In genomic region chr3:160485931-160486330, GRCh38 we compare ENCODE assay signal across 9 cellular contexts. TPM values are rescaled to one million over a fixed set of nuclear protein-coding genes. Genes with fewer than 3 reads are reported as not detected.
DNase-seq lines count a peak whose midpoint lies in the region; ATAC-seq, FAIRE-seq and TF ChIP-seq lines count a peak whose summit lies in the region.
"Had no signal": no experiment of that assay in that cellular context is flagged by ENCODE, and none has a peak within 500 bp of the region (broad histone marks: within the 10 kb centered on the region; RNA-seq: fewer than 3 reads in every experiment).

No MANE protein-coding gene starts in this region.

- H3K4me1 Mint-ChIP-seq in osteocyte (ENCODE audit: unreplicated experiment) (peaks cover 22% of the 10 kb centered on the region), nephron progenitor cell (peaks cover 40% of the 10 kb centered on the region)

- H3K27ac ChIP-seq in K562 (ENCODE audit: extremely low read depth, low read depth, low read length), result no peak overlapping the region
- H3K27ac ChIP-seq in Peyer's patch, result no peak overlapping the region

- H3K27ac Mint-ChIP-seq in osteocyte (ENCODE audit: unreplicated experiment) (peak overlapping the region; percentile 37), nephron progenitor cell (no peak overlapping the region)

- no peaks in the 10 kb centered on the region for H4K20me1 ChIP-seq in K562 (replicated peaks; ENCODE audit: control insufficient read depth, insufficient read depth, low read length)

- H3K4me3 Mint-ChIP-seq in osteocyte (ENCODE audit: unreplicated experiment), result no peak overlapping the region
- H3K4me3 Mint-ChIP-seq in nephron progenitor cell, result no peak overlapping the region

- H3K27me3 Mint-ChIP-seq in osteocyte (ENCODE audit: unreplicated experiment) (no peaks in the 10 kb centered on the region), nephron progenitor cell (ENCODE audit: low read depth, poor library complexity) (peaks cover under 1% of the 10 kb centered on the region)

- H3K4me1 ChIP-seq in K562 (replicated peaks in 1 of 2; ENCODE audit: control insufficient read depth in 2 of 2, insufficient read depth in 2 of 2, low read length in 2 of 2) (no peaks in the 10 kb centered on the region), Peyer's patch (no peaks in the 10 kb centered on the region)

- no peaks in the 10 kb centered on the region for H3K9me1 ChIP-seq in K562 (ENCODE audit: control insufficient read depth, insufficient read depth, low read length)

- POLR2A ChIA-PET in K562 (lab: Yijun Ruan, JAX), result no interaction called here

- intact Hi-C loops in K562 (cut with micrococcal nuclease), result loop anchor here (1.0 to 10.0 kb wide), 4 partner anchors 39 to 451 kb away; partner anchors contain the start of gene TRIM59

- DNase-seq in DMS114 treated with DMSO at 0.1 percent for 48 hours (lab: John Stamatoyannopoulos, UW; ENCODE audit: unreplicated experiment), result peak; percentile 39
- DNase-seq in K562 (ENCODE audit: extremely low read depth in 1 of 4, low spot score in 3 of 4), result no peak
- DNase-seq in osteocyte (ENCODE audit: extremely low spot score, unreplicated experiment), result no peak
- no peak for DNase-seq in nephron progenitor cell
- no peak for DNase-seq in Peyer's patch
- no peak for DNase-seq in D721Med (ENCODE audit: insufficient read length, low spot score)
- DNase-seq: NCI-H2029 treated with DMSO at 0.1 percent for 48 hours had no signal

- H3K9ac ChIP-seq in K562 (ENCODE audit: insufficient read depth in 1 of 2, low read depth in 2 of 2, low read length in 2 of 2), result no peak overlapping the region

- in situ Hi-C loops in K562 (cut with MboI), result loop anchor here (10.0 kb wide), 2 partner anchors 331 to 451 kb away; no protein-coding TSS in a partner anchor

- no peak overlapping the region for H3K4me2 ChIP-seq in K562 (ENCODE audit: insufficient read depth, low read length)

- H3K4me3 ChIP-seq in K562, result no peak overlapping the region
- peak overlapping the region in 2 of 4 donors; percentile 27 to 36 for H3K4me3 ChIP-seq in Peyer's patch

- H3K9me3 ChIP-seq in K562 (replicated peaks; ENCODE audit: control insufficient read depth, insufficient read depth, low read depth, low read length), result no peaks in the 10 kb centered on the region
- H3K9me3 ChIP-seq in Peyer's patch, result no peaks in the 10 kb centered on the region

- TF ChIP-seq EP300 in K562 (IDR thresholded peaks at IDR 0.05; ENCODE audit: low read length), result no peak

- no peak for TF ChIP-seq RAD21 in K562 (CRISPR knock-in tag; conservative IDR thresholded peaks at IDR 0.05 in 1 of 2, IDR thresholded peaks at IDR 0.05 in 1 of 2)

- no peaks in the 10 kb centered on the region for H3K9me3 Mint-ChIP-seq in osteocyte (ENCODE audit: unreplicated experiment)
- no peaks in the 10 kb centered on the region for H3K9me3 Mint-ChIP-seq in nephron progenitor cell

- H3K27me3 ChIP-seq in K562 (ENCODE audit: control insufficient read depth in 2 of 2, insufficient read depth in 2 of 2, low read length in 2 of 2) (no peaks in the 10 kb centered on the region), Peyer's patch (no peaks in the 10 kb centered on the region)

- TF ChIP-seq POLR2A in K562 (conservative IDR thresholded peaks at IDR 0.05) (no peak), Peyer's patch (IDR thresholded peaks at IDR 0.05) (no peak)

- WGBS in K562 (ENCODE audit: insufficient coverage, low coverage, missing lambda C conversion rate), result 27% methylated on average over 5 of the region's 5 CpGs

- no TSS peak for BruUV-seq in K562 (replicated peaks; lab: Mats Ljungman, UMichigan)

- no peaks in the 10 kb centered on the region for H3K36me3 Mint-ChIP-seq in osteocyte (ENCODE audit: unreplicated experiment)
- H3K36me3 Mint-ChIP-seq in nephron progenitor cell (ENCODE audit: low read depth), result no peaks in the 10 kb centered on the region

- peak overlapping the region; percentile 18; the same call in 1 of the 2 replicates for H2AFZ ChIP-seq in K562 (ENCODE audit: low read depth, low read length)

- ATAC-seq in HG02588 (IDR thresholded peaks at IDR 0.05; ENCODE audit: unreplicated experiment) (peak; percentile 41), K562 (peak; percentile 53)

- TF ChIP-seq CTCF in K562 (IDR thresholded peaks at IDR 0.05 in 2 of 3, conservative IDR thresholded peaks at IDR 0.05 in 1 of 3; ENCODE audit: insufficient read depth in 2 of 3, low read depth in 1 of 3, low read length in 3 of 3), result no peak
- no peak for TF ChIP-seq CTCF in osteocyte (IDR thresholded peaks at IDR 0.05)
- TF ChIP-seq CTCF in nephron progenitor cell (IDR thresholded peaks at IDR 0.05), result no peak
- no peak for TF ChIP-seq CTCF in Peyer's patch (IDR thresholded peaks at IDR 0.05)
- TF ChIP-seq CTCF in D721Med (IDR thresholded peaks at IDR 0.05; ENCODE audit: insufficient read depth, missing control alignments), result no peak

- FAIRE-seq in K562 (lab: Jason Lieb, UNC) (no peak), D721Med (lab: Jason Lieb, UNC) (no peak)
- FAIRE-seq: keratinocyte had no signal

- H3K36me3 ChIP-seq in K562 (ENCODE audit: control insufficient read depth, insufficient read depth, low read length) (no peaks in the 10 kb centered on the region), Peyer's patch (no peaks in the 10 kb centered on the region)

- CTCF ChIA-PET in K562 (lab: Yijun Ruan, JAX; ENCODE audit: low intra/inter-chr PET ratio), result interaction anchor here (1.4 kb wide), 1 partner anchor 601 kb away, joined by 4 read pairs; no protein-coding TSS in a partner anchor

- H3K79me2 ChIP-seq in K562 (ENCODE audit: control insufficient read depth, insufficient read depth, low read length), result no peaks in the 10 kb centered on the region

TF ChIP-seq in K562, 482 proteins besides CTCF, POLR2A, EP300 and RAD21:
- TF ChIP-seq HMGXB4 (CRISPR knock-in tag; IDR thresholded peaks at IDR 0.05), result no peak
- no peak for TF ChIP-seq IRF2 (CRISPR knock-in tag; IDR thresholded peaks at IDR 0.05)
- TF ChIP-seq HLTF (IDR thresholded peaks at IDR 0.05), result no peak
- no peak for TF ChIP-seq GTF2E2 (tag; IDR thresholded peaks at IDR 0.05)
- no peak for TF ChIP-seq DPF2 (IDR thresholded peaks at IDR 0.05)
- TF ChIP-seq GTF2A2 (tag; IDR thresholded peaks at IDR 0.05), result no peak
- TF ChIP-seq RFX1 (IDR thresholded peaks at IDR 0.05), result no peak
- TF ChIP-seq MXD1 (CRISPR knock-in tag; IDR thresholded peaks at IDR 0.05; ENCODE audit: borderline replicate concordance, poor library complexity, severe bottlenecking), result no peak
- no peak for TF ChIP-seq PTTG1 (tag; IDR thresholded peaks at IDR 0.05; ENCODE audit: low read depth)

RNA-seq across cellular contexts. Expression of gene TRIM59, which starts 36.3 kb away (rescaled TPM):
- total RNA-seq in K562 (2011; cell fraction: chromatin; rRNA removed; ENCODE audit: low replicate concordance), result 21.5 and 60.7 TPM in 2 replicates
- total RNA-seq in K562 (2011; cell fraction: nucleolus; rRNA removed), result 11.2 and 16.4 TPM in 2 replicates
- total RNA-seq in K562 (2011; cell fraction: nucleoplasm; rRNA removed), result 32.6 and 56.4 TPM in 2 replicates
- total RNA-seq in K562 (2014; rRNA removed) (20.7 and 22.7 TPM in 2 replicates), K562 (2014; rRNA removed; fragmentation: Illumina TruSeq; extraction: Trizol) (41.8 and 52.0 TPM in 2 replicates), K562 (2015; rRNA removed; fragmentation: Illumina TruSeq; extraction: Trizol) (34.8 and 35.6 TPM in 2 replicates), K562 (2021) (29.9 and 33.0 TPM in 2 replicates), osteocyte (36.0 and 40.3 TPM in 2 replicates), Peyer's patch (1 to 10 TPM; 1.7 to 6.7 (median 4.1) TPM)
- polyA plus RNA-seq in K562 (2011; rRNA removed) (44.3 and 47.7 TPM in 2 replicates), K562 (2014; fragmentation: Illumina TruSeq; extraction: Trizol) (29.8 and 35.5 TPM in 2 replicates), K562 (2014; fragmentation: Nextera tagmentation; extraction: Ambion mirVana) (100 to 1,000 TPM in 1 of 2 experiments, 10 to 100 TPM in 1; 34.1 to 101 TPM), K562 (2014; rRNA removed) (16.4 and 16.8 TPM in 2 replicates)
- polyA plus RNA-seq in K562 (2011; cell fraction: cytosol; rRNA removed), result 7.5 and 16.2 TPM in 2 replicates
- polyA plus RNA-seq in K562 (2011; cell fraction: nucleus; rRNA removed), result 17.6 and 24.2 TPM in 2 replicates
- 18.5 and 20.9 TPM in 2 replicates for polyA plus RNA-seq in K562 (2012)
- 41.9 and 51.8 TPM in 2 replicates for polyA minus RNA-seq in K562 (2011; rRNA and poly(A)+ RNA removed)
- 16.0 and 29.1 TPM in 2 replicates for polyA minus RNA-seq in K562 (2011; cell fraction: cytosol; rRNA and poly(A)+ RNA removed)
- polyA minus RNA-seq in K562 (2011; cell fraction: nucleus; rRNA and poly(A)+ RNA removed), result 15.1 and 25.3 TPM in 2 replicates
